In genomic region chr11:36586543-36586942, GRCh38 we compare ENCODE assay signal across 1 cellular context.
TF ChIP-seq lines count a peak whose summit lies in the region.

No MANE protein-coding gene starts in this region.

TF ChIP-seq in K562, 482 proteins besides CTCF, POLR2A, EP300 and RAD21 (continued from another document):
- no peak for TF ChIP-seq ZHX1 (conservative IDR thresholded peaks at IDR 0.05; ENCODE audit: low read length)
- no peak for TF ChIP-seq MCM2 (IDR thresholded peaks at IDR 0.05; ENCODE audit: low read depth)
- TF ChIP-seq NCOA1 (IDR thresholded peaks at IDR 0.05; ENCODE audit: low read depth) = no peak
- TF ChIP-seq ZNF143 (CRISPR knock-in tag; IDR thresholded peaks at IDR 0.05) = peak; percentile 62; the same call in 1 of the 2 replicates
- TF ChIP-seq SIX5 (IDR thresholded peaks at IDR 0.05; ENCODE audit: borderline replicate concordance in 1 of 2, insufficient read depth in 1 of 2, low read depth in 1 of 2, low read length in 2 of 2) = peak; percentile 31 to 36; a peak in 1 of 4 replicates
- no peak for TF ChIP-seq GTF2F1 (IDR thresholded peaks at IDR 0.05; ENCODE audit: low read depth, low read length)
- TF ChIP-seq RERE (CRISPR knock-in tag; IDR thresholded peaks at IDR 0.05; ENCODE audit: borderline replicate concordance) = no peak
- no peak for TF ChIP-seq YY1 (IDR thresholded peaks at IDR 0.05; ENCODE audit: borderline replicate concordance in 1 of 3, control insufficient read depth in 1 of 3, extremely low read depth in 1 of 3, insufficient read depth in 3 of 3, insufficient read length in 1 of 3, insufficient replicate concordance in 2 of 3, low read depth in 1 of 3, low read length in 2 of 3)
- peak; percentile 52 for TF ChIP-seq USF1 (CRISPR knock-in tag; IDR thresholded peaks at IDR 0.05)
